8 cellular contexts compared by ENCODE assay signal in the genomic region with DNA sequence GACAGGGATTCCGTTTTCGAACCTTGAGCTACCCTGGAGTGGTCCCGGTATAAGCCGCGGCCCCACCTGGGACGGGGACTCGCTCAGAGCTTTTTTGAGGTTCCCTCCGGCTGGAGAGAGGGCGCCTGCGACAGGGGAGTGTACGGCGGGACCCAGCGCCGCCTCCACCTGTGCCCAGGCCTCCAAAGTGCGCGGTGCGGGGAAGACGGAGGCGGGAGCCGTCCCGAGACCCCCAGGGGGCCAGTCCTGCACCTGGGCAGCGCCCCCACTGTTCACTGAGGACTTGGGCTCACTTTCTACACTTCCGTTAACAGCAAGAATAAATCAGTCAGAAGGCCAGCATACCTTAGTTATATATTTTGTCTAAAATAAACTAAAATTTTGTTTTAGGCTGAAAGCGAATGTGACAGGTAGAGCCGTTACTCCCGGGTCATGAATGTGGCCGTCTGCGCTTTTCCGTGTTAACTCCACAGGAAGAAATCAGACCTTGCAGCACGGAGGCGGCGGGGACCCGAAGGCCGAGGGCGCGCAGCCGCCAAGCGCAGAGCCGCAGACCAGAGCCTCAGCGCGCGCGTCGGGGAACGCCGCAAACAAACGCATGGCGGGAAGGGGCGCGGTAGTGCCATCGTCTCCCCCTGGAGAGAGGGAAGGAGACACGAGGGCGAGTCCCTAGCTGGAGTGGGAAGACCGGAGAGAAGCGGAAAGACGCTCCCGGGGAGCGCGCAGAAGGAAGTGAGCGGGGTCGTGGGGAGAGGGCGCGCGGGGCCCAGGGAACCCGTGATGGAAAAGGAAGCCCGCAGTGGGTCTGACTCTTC. TPM values are rescaled to one million over a fixed set of nuclear protein-coding genes. Genes with fewer than 3 reads are reported as not detected.
DNase-seq lines count a peak whose midpoint lies in the region; ATAC-seq and TF ChIP-seq lines count a peak whose summit lies in the region.

No MANE protein-coding gene starts in this region.

- in situ Hi-C loops in astrocyte of the cerebellum (cut with HindIII; ENCODE audit: low sequenced_read_pairs) = loop anchor here (10.0 kb wide), 1 partner anchor 406 kb away; no protein-coding TSS in a partner anchor

- H3K4me1 ChIP-seq in NT2/D1 (ENCODE audit: insufficient read depth, insufficient read length) = peaks cover 2% of the 10 kb centered on the region

- H3K27ac ChIP-seq in C4-2B = peak overlapping the region; percentile 79

- H3K4me3 ChIP-seq in NT2/D1 (ENCODE audit: insufficient read length, low read depth) = peak overlapping the region; percentile 60
- peak overlapping the region; percentile 88 for H3K4me3 ChIP-seq in astrocyte of the cerebellum (ENCODE audit: low read depth, low read length)

- H3K9ac ChIP-seq in NT2/D1 (ENCODE audit: insufficient read length, low read depth) = peak overlapping the region; percentile 79

- H3K36me3 Mint-ChIP-seq in immature natural killer cell = peaks cover 0 to 3% (median 0%) of the 10 kb centered on the region in 3 donors

- DNase-seq in NT2/D1 (ENCODE audit: low read depth, low spot score) (no peak), astrocyte of the cerebellum (ENCODE audit: low read depth) (no peak), immature natural killer cell (peak; percentile 51 to 60 (median 55)), SW 1271 (lab: John Stamatoyannopoulos, UW) (no peak), dedifferentiated amniotic fluid mesenchymal stem cell (ENCODE audit: extremely low spot score) (no peak)
- peak; percentile 59 for DNase-seq in stimulated activated CD4-positive, alpha-beta T cell treated with anti-CD3 and anti-CD28 coated beads, Interleukin-4, amount 100 ng/mL, for 1 hour

- ATAC-seq in GM21825 (IDR thresholded peaks at IDR 0.05; ENCODE audit: unreplicated experiment) = peak; percentile 4

- H3K9me3 Mint-ChIP-seq in immature natural killer cell = peaks cover 0 to 8% (median 6%) of the 10 kb centered on the region in 6 donors

- H3K4me3 Mint-ChIP-seq in immature natural killer cell = peak overlapping the region; percentile 93 to 100 (median 98)

- H3K36me3 ChIP-seq in NT2/D1 (ENCODE audit: insufficient read depth, insufficient read length, low read length) = no peaks in the 10 kb centered on the region

- peak overlapping the region; percentile 92 to 98 (median 94) for H3K27ac Mint-ChIP-seq in immature natural killer cell

- H3K4me1 Mint-ChIP-seq in immature natural killer cell = peaks cover 37 to 48% of the 10 kb centered on the region in 2 donors

- no peak; the same call in 1 of the 2 replicates for TF ChIP-seq CTCF in C4-2B (conservative IDR thresholded peaks at IDR 0.05)
- peak; percentile 17 for TF ChIP-seq CTCF in astrocyte of the cerebellum (IDR thresholded peaks at IDR 0.05; ENCODE audit: low read depth, low read length, missing control alignments)

- peaks cover 26% of the 10 kb centered on the region for H3K27me3 ChIP-seq in NT2/D1 (ENCODE audit: insufficient read depth, insufficient read length)

- H3K9me3 ChIP-seq in NT2/D1 (ENCODE audit: insufficient read depth, low read length) = no peaks in the 10 kb centered on the region

- peaks cover 46 to 63% (median 59%) of the 10 kb centered on the region in 3 donors for H3K27me3 Mint-ChIP-seq in immature natural killer cell (ENCODE audit: low read depth in 3 of 3)

RNA-seq across cellular contexts. Expression of a gene that starts 14.1 kb away (rescaled TPM):
- under 1 TPM in 1 of 3 donors, not detected in 2; 0.50 TPM for polyA plus RNA-seq in immature natural killer cell

RNA-seq across cellular contexts. Expression of a gene that starts 32.2 kb away (rescaled TPM):
- 1 to 10 TPM in 2 of 3 donors, under 1 TPM in 1; 0.80 to 2.3 (median 1.7) TPM for polyA plus RNA-seq in immature natural killer cell

RNA-seq across cellular contexts. Expression of a gene that starts 43.5 kb away (rescaled TPM):
- polyA plus RNA-seq in immature natural killer cell = not detected

RNA-seq across cellular contexts. Expression of a gene that starts 52.8 kb away (rescaled TPM):
- 1,000 to 10,000 TPM; 1,093 to 1,304 (median 1,251) TPM for polyA plus RNA-seq in immature natural killer cell

RNA-seq across cellular contexts. Expression of a gene that starts 59.9 kb away (rescaled TPM):
- polyA plus RNA-seq in immature natural killer cell = not detected

Comparison
In these comparisons a context has a peak if more than half of its experiments do, and no peak if none do; other contexts are left out.
1. DNase-seq: peak in immature natural killer cell (3 of 3) and stimulated activated CD4-positive, alpha-beta T cell treated with anti-CD3 and anti-CD28 coated beads, Interleukin-4, amount 100 ng/mL, for 1 hour (single experiment); none in NT2/D1 (single experiment), astrocyte of the cerebellum (single experiment), SW 1271 (0 of 2) and dedifferentiated amniotic fluid mesenchymal stem cell (single experiment).